13 cellular contexts compared by ENCODE assay signal in genomic region chr9:100058699-100059579, GRCh38. TPM values are rescaled to one million over a fixed set of nuclear protein-coding genes. Genes with fewer than 3 reads are reported as not detected.
DNase-seq lines count a peak whose midpoint lies in the region; ATAC-seq, FAIRE-seq and TF ChIP-seq lines count a peak whose summit lies in the region.
"Had no signal": no experiment of that assay in that cellular context is flagged by ENCODE, and none has a peak within 500 bp of the region (broad histone marks: within the 10 kb centered on the region; RNA-seq: fewer than 3 reads in every experiment).

No MANE protein-coding gene starts in this region.

- no peak overlapping the region for H2AFZ ChIP-seq in SK-N-SH (ENCODE audit: low read depth)

- no peaks in the 10 kb centered on the region for H3K27me3 ChIP-seq in DOHH2 (ENCODE audit: control insufficient read depth, low read length)
- H3K27me3 ChIP-seq in heart right ventricle, result no peaks in the 10 kb centered on the region
- H3K27me3 ChIP-seq in SK-N-SH (ENCODE audit: insufficient read depth), result no peaks in the 10 kb centered on the region
- H3K27me3 ChIP-seq: body of pancreas had no signal

- FAIRE-seq in GM19239 (lab: Jason Lieb, UNC), result peak; percentile 97

- intact Hi-C loops in heart right ventricle (cut with DNase I), result no loop called here

- no peak for DNase-seq in GM19239 (ENCODE audit: insufficient read length, low spot score)
- no peak for DNase-seq in hypothalamus (lab: John Stamatoyannopoulos, UW)
- no peak for DNase-seq in heart right ventricle
- DNase-seq in SK-N-SH, result no peak
- no peak for DNase-seq in activated CD4-positive, alpha-beta T cell treated with anti-CD3 and anti-CD28 coated beads for 4 hours
- DNase-seq: body of pancreas, KG1, left colon, T-helper 1 cell had no signal

- TF ChIP-seq CTCF in DOHH2 (IDR thresholded peaks at IDR 0.05; ENCODE audit: low read depth, low read length, poor library complexity, severe bottlenecking) (no peak), heart right ventricle (IDR thresholded peaks at IDR 0.05) (no peak), SK-N-SH (IDR thresholded peaks at IDR 0.05) (no peak)

- H3F3A ChIP-seq in DOHH2 (ENCODE audit: control insufficient read depth, insufficient read depth), result peaks cover 23% of the 10 kb centered on the region
- H3F3A ChIP-seq in SK-N-SH (replicated peaks; ENCODE audit: insufficient read depth), result no peaks in the 10 kb centered on the region

- H3K9me2 ChIP-seq in DOHH2 (replicated peaks; ENCODE audit: control insufficient read depth, low read length) (no peaks in the 10 kb centered on the region), SK-N-SH (no peaks in the 10 kb centered on the region)

- no peak for TF ChIP-seq RAD21 in SK-N-SH (IDR thresholded peaks at IDR 0.05; ENCODE audit: low read length)

- peaks cover 47% of the 10 kb centered on the region for H3K36me3 ChIP-seq in DOHH2 (ENCODE audit: control insufficient read depth, low read length)
- H3K36me3 ChIP-seq in heart right ventricle, result peaks cover 0 to 52% (median 4%) of the 10 kb centered on the region in 9 donors
- peaks cover 35 to 36% of the 10 kb centered on the region in 2 experiments for H3K36me3 ChIP-seq in SK-N-SH (replicated peaks in 1 of 2; ENCODE audit: control insufficient read depth in 1 of 2, insufficient read depth in 2 of 2, low read length in 1 of 2)
- H3K36me3 ChIP-seq: prostate gland had no signal

- H3K27ac ChIP-seq in DOHH2 (ENCODE audit: low read depth, low read length) (peak overlapping the region; percentile 94), heart right ventricle (no peak overlapping the region), SK-N-SH (ENCODE audit: low read depth in 2 of 2, low read length in 1 of 2) (no peak overlapping the region)
- H3K27ac ChIP-seq: body of pancreas, prostate gland had no signal

- H3K4me1 ChIP-seq in DOHH2 (ENCODE audit: control insufficient read depth, low read length), result peaks cover 83% of the 10 kb centered on the region
- H3K4me1 ChIP-seq in heart right ventricle, result peaks cover 0 to 24% (median 10%) of the 10 kb centered on the region in 9 donors
- H3K4me1 ChIP-seq in SK-N-SH (ENCODE audit: control insufficient read depth in 1 of 2, insufficient read depth in 2 of 2, low read depth in 1 of 2, low read length in 1 of 2), result no peaks in the 10 kb centered on the region; a peak in 1 of 4 replicates
- H3K4me1 ChIP-seq: prostate gland had no signal

- H3K9me3 ChIP-seq in DOHH2 (ENCODE audit: control insufficient read depth, insufficient read depth, low read length), result no peaks in the 10 kb centered on the region
- no peaks in the 10 kb centered on the region for H3K9me3 ChIP-seq in heart right ventricle
- no peaks in the 10 kb centered on the region for H3K9me3 ChIP-seq in SK-N-SH
- H3K9me3 ChIP-seq: body of pancreas, prostate gland had no signal

- POLR2A ChIA-PET in SK-N-SH (lab: Yijun Ruan, JAX), result no interaction called here

- 94% methylated on average over 4 of the region's 4 CpGs for WGBS in heart right ventricle, 2 donors
- 97% methylated on average over 4 of the region's 4 CpGs for WGBS in SK-N-SH (ENCODE audit: low lambda C conversion rate)

- no peak for TF ChIP-seq EP300 in SK-N-SH (IDR thresholded peaks at IDR 0.05; ENCODE audit: borderline replicate concordance in 1 of 2, low read depth in 1 of 2, low read length in 1 of 2)

- peaks cover 56% of the 10 kb centered on the region for H3K79me2 ChIP-seq in DOHH2 (ENCODE audit: control insufficient read depth, low read length)
- peaks cover 32% of the 10 kb centered on the region for H3K79me2 ChIP-seq in SK-N-SH (ENCODE audit: insufficient read depth)

- ATAC-seq in HG02678 (IDR thresholded peaks at IDR 0.05; ENCODE audit: unreplicated experiment) (peak; percentile 83), HG03469 (IDR thresholded peaks at IDR 0.05; ENCODE audit: unreplicated experiment) (peak; percentile 69), heart right ventricle (no peak)
- ATAC-seq: body of pancreas, left colon had no signal

- H4K20me1 ChIP-seq in DOHH2 (ENCODE audit: control insufficient read depth, insufficient read depth, low read depth, low read length) (no peaks in the 10 kb centered on the region), SK-N-SH (ENCODE audit: insufficient read depth) (no peaks in the 10 kb centered on the region)

- H3K4me2 ChIP-seq in DOHH2 (ENCODE audit: low read length), result peak overlapping the region; percentile 63
- H3K4me2 ChIP-seq in SK-N-SH, result no peak overlapping the region

- CTCF ChIA-PET in SK-N-SH (lab: Yijun Ruan, JAX), result no interaction called here

- H3K4me3 ChIP-seq in DOHH2 (ENCODE audit: low read length), result peak overlapping the region; percentile 57
- H3K4me3 ChIP-seq in heart right ventricle, result no peak overlapping the region
- no peak overlapping the region for H3K4me3 ChIP-seq in SK-N-SH (ENCODE audit: low read depth in 2 of 2, low read length in 1 of 2)
- H3K4me3 ChIP-seq: body of pancreas, prostate gland had no signal

- H3K9ac ChIP-seq in SK-N-SH, result no peak overlapping the region

TF ChIP-seq in SK-N-SH, 30 proteins besides CTCF, POLR2A, EP300 and RAD21 (continues in another document):
- TF ChIP-seq JUND (IDR thresholded peaks at IDR 0.05), result no peak
- no peak for TF ChIP-seq FOSL2 (IDR thresholded peaks at IDR 0.05; ENCODE audit: borderline replicate concordance, low read depth)
- TF ChIP-seq ZBTB33 (IDR thresholded peaks at IDR 0.05; ENCODE audit: borderline replicate concordance, low read depth), result no peak
- no peak for TF ChIP-seq FOXJ3 (CRISPR knock-in tag; IDR thresholded peaks at IDR 0.05)
- no peak for TF ChIP-seq FOXM1 (IDR thresholded peaks at IDR 0.05; ENCODE audit: low read depth)
- no peak for TF ChIP-seq SMC3 (IDR thresholded peaks at IDR 0.05; ENCODE audit: low read depth, low read length)
- no peak for TF ChIP-seq TCF12 (IDR thresholded peaks at IDR 0.05)
- no peak for TF ChIP-seq GATA2 (CRISPR knock-in tag; IDR thresholded peaks at IDR 0.05)
- TF ChIP-seq RFX5 (IDR thresholded peaks at IDR 0.05; ENCODE audit: low read length), result no peak
- no peak for TF ChIP-seq RXRA (IDR thresholded peaks at IDR 0.05; ENCODE audit: borderline replicate concordance, low read depth)
- TF ChIP-seq SIN3A (IDR thresholded peaks at IDR 0.05; ENCODE audit: borderline replicate concordance, low read depth, low read length), result no peak
- no peak for TF ChIP-seq GABPA (IDR thresholded peaks at IDR 0.05; ENCODE audit: low read depth)
- no peak for TF ChIP-seq TEAD4 (IDR thresholded peaks at IDR 0.05; ENCODE audit: borderline replicate concordance, insufficient read depth)
- no peak for TF ChIP-seq USF2 (IDR thresholded peaks at IDR 0.05; ENCODE audit: borderline replicate concordance, low read depth, low read length)
- no peak for TF ChIP-seq IRF3 (IDR thresholded peaks at IDR 0.05; ENCODE audit: low read depth, low read length)
- no peak for TF ChIP-seq CHD2 (IDR thresholded peaks at IDR 0.05; ENCODE audit: low read length, partially characterized antibody)
- TF ChIP-seq EZH2phosphoT487 (IDR thresholded peaks at IDR 0.05; ENCODE audit: borderline replicate concordance, low read depth), result no peak

RNA-seq across cellular contexts. Expression of gene ERP44, which starts 39.9 kb away (rescaled TPM):
- total RNA-seq in heart right ventricle, result 10 to 100 TPM; 11.9 to 19.8 (median 14.8) TPM
- polyA plus RNA-seq in heart right ventricle (10 to 100 TPM; 15.6 to 19.5 TPM), SK-N-SH (2012; rRNA removed) (9.4 and 10.0 TPM in 2 replicates)
- 13.6 and 16.6 TPM in 2 replicates for polyA plus RNA-seq in SK-N-SH (2012; cell fraction: cytosol; rRNA removed)
- 3.5 and 10.2 TPM in 2 replicates for polyA plus RNA-seq in SK-N-SH (2012; cell fraction: nucleus; rRNA removed)

RNA-seq across cellular contexts. Expression of gene INVS, which starts 40.1 kb away (rescaled TPM):
- total RNA-seq in heart right ventricle, result 1 to 10 TPM; 4.7 to 8.0 (median 6.3) TPM
- polyA plus RNA-seq in heart right ventricle (1 to 10 TPM; 1.6 to 3.9 TPM), SK-N-SH (2012; rRNA removed) (8.1 and 11.4 TPM in 2 replicates)
- polyA plus RNA-seq in SK-N-SH (2012; cell fraction: cytosol; rRNA removed), result 6.8 and 8.9 TPM in 2 replicates
- 13.4 and 24.4 TPM in 2 replicates for polyA plus RNA-seq in SK-N-SH (2012; cell fraction: nucleus; rRNA removed)

Comparison
In these comparisons a context has a peak if more than half of its experiments do, and no peak if none do; other contexts are left out.
1. ATAC-seq: peak in HG02678 (single experiment) and HG03469 (single experiment); none in heart right ventricle (0 of 8).